ENCODE assay signal across 1 cellular context in the genomic region with DNA sequence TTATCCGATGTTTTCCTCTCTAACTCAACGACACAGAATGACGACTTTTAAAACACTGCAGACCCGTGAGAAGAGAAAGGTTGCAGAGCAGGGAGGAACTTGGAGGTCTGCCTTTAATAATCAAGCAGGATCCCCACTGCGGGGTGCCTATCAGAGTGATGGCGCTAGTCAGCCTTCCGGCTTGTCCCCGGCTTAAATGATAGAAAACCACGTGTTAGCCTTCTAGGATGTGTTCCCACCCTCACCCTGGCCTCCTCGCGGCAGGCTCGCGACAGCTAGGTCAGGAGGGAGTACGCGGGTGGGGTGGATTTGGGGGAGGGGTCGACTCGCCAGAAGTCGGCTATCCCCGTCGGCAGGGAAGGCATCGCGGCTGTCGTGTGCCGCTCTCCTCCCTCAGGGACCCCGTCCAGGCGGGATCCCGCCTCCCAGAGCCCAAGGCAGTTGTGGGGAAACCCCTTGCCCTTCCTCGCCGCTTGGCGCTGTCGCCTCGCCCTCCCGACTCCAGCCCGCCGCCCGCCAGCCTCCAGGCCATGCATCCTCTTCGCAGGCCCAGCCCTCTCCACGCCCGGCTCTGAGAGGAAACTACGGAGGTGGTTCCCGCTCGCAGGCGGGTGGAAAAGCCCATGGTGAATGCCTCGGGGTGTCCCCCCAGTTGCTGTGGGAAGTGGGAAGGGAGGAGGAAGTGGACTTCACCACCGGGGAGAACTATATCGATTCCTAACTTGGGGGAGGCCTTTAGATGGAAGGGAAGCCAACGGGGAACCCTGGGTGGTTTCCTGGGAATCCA.
TF ChIP-seq lines count a peak whose summit lies in the region.

No MANE protein-coding gene starts in this region.

TF ChIP-seq in HEK293, 187 proteins besides CTCF, POLR2A, EP300 and RAD21 (continued from another document and continues in another):
- TF ChIP-seq, protein P1, sequence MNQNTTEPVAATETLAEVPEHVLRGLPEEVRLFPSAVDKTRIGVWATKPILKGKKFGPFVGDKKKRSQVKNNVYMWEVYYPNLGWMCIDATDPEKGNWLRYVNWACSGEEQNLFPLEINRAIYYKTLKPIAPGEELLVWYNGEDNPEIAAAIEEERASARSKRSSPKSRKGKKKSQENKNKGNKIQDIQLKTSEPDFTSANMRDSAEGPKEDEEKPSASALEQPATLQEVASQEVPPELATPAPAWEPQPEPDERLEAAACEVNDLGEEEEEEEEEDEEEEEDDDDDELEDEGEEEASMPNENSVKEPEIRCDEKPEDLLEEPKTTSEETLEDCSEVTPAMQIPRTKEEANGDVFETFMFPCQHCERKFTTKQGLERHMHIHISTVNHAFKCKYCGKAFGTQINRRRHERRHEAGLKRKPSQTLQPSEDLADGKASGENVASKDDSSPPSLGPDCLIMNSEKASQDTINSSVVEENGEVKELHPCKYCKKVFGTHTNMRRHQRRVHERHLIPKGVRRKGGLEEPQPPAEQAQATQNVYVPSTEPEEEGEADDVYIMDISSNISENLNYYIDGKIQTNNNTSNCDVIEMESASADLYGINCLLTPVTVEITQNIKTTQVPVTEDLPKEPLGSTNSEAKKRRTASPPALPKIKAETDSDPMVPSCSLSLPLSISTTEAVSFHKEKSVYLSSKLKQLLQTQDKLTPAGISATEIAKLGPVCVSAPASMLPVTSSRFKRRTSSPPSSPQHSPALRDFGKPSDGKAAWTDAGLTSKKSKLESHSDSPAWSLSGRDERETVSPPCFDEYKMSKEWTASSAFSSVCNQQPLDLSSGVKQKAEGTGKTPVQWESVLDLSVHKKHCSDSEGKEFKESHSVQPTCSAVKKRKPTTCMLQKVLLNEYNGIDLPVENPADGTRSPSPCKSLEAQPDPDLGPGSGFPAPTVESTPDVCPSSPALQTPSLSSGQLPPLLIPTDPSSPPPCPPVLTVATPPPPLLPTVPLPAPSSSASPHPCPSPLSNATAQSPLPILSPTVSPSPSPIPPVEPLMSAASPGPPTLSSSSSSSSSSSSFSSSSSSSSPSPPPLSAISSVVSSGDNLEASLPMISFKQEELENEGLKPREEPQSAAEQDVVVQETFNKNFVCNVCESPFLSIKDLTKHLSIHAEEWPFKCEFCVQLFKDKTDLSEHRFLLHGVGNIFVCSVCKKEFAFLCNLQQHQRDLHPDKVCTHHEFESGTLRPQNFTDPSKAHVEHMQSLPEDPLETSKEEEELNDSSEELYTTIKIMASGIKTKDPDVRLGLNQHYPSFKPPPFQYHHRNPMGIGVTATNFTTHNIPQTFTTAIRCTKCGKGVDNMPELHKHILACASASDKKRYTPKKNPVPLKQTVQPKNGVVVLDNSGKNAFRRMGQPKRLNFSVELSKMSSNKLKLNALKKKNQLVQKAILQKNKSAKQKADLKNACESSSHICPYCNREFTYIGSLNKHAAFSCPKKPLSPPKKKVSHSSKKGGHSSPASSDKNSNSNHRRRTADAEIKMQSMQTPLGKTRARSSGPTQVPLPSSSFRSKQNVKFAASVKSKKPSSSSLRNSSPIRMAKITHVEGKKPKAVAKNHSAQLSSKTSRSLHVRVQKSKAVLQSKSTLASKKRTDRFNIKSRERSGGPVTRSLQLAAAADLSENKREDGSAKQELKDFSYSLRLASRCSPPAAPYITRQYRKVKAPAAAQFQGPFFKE (tag by site-specific recombination; IDR thresholded peaks at IDR 0.05; ENCODE audit: borderline replicate concordance): no peak
- TF ChIP-seq, protein P2, sequence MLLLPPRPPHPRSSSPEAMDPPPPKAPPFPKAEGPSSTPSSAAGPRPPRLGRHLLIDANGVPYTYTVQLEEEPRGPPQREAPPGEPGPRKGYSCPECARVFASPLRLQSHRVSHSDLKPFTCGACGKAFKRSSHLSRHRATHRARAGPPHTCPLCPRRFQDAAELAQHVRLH (tag by site-specific recombination; IDR thresholded peaks at IDR 0.05): no peak
- TF ChIP-seq ZNF473 (tag by site-specific recombination; IDR thresholded peaks at IDR 0.05) (no peak), ZNF629 (tag by site-specific recombination; IDR thresholded peaks at IDR 0.05) (peak; percentile 27), RBAK (tag by site-specific recombination; IDR thresholded peaks at IDR 0.05) (no peak), ZNF132 (tag by site-specific recombination; IDR thresholded peaks at IDR 0.05; ENCODE audit: borderline replicate concordance) (no peak), HOXA7 (CRISPR knock-in tag; IDR thresholded peaks at IDR 0.05; ENCODE audit: borderline replicate concordance) (no peak), ZNF785 (tag by site-specific recombination; IDR thresholded peaks at IDR 0.05) (peak; percentile 71; the same call in 1 of the 2 replicates), ZNF2 (tag by site-specific recombination; IDR thresholded peaks at IDR 0.05) (peak; percentile 46), ZBTB17 (tag by site-specific recombination; IDR thresholded peaks at IDR 0.05) (peak; percentile 97), ZNF791 (tag by site-specific recombination; IDR thresholded peaks at IDR 0.05) (no peak), ZNF701 (tag by site-specific recombination; IDR thresholded peaks at IDR 0.05) (no peak), ZNF366 (tag by site-specific recombination; conservative IDR thresholded peaks at IDR 0.05) (peak; percentile 46), KLF1 (tag by site-specific recombination; IDR thresholded peaks at IDR 0.05) (peak; percentile 76), ZNF19 (tag by site-specific recombination; IDR thresholded peaks at IDR 0.05; ENCODE audit: low read depth) (no peak), KLF7 (tag by site-specific recombination; IDR thresholded peaks at IDR 0.05; ENCODE audit: borderline replicate concordance) (peak; percentile 84; the same call in 1 of the 2 replicates), SCRT1 (tag by site-specific recombination; IDR thresholded peaks at IDR 0.05; ENCODE audit: borderline replicate concordance) (no peak), ZNF654 (tag by site-specific recombination; IDR thresholded peaks at IDR 0.05; ENCODE audit: low read depth) (no peak), ZNF350 (tag by site-specific recombination; IDR thresholded peaks at IDR 0.05) (no peak), ZNF76 (tag by site-specific recombination; IDR thresholded peaks at IDR 0.05; ENCODE audit: borderline replicate concordance, low read depth) (peak; percentile 16; the same call in 1 of the 2 replicates), ZNF530 (tag by site-specific recombination; IDR thresholded peaks at IDR 0.05; ENCODE audit: low read depth) (no peak), ZNF335 (tag by site-specific recombination; conservative IDR thresholded peaks at IDR 0.05) (peak; percentile 61), ZNF843 (tag by site-specific recombination; IDR thresholded peaks at IDR 0.05) (no peak), ZBTB8A (tag by site-specific recombination; IDR thresholded peaks at IDR 0.05) (peak; percentile 92), KLF9 (tag by site-specific recombination; IDR thresholded peaks at IDR 0.05; ENCODE audit: low read depth) (peak; percentile 81), ZNF571 (tag by site-specific recombination; IDR thresholded peaks at IDR 0.05) (no peak), ZNF514 (tag by site-specific recombination; IDR thresholded peaks at IDR 0.05) (no peak), ZBTB7A (tag by site-specific recombination; IDR thresholded peaks at IDR 0.05; ENCODE audit: low read depth) (no peak), KLF10 (tag by site-specific recombination; IDR thresholded peaks at IDR 0.05) (0 out of 2 replicates have a peak, but pooled peaks have one; percentile 39), ZNF341 (tag by site-specific recombination; IDR thresholded peaks at IDR 0.05; ENCODE audit: low read depth) (peak; percentile 97), ZEB2 (tag by site-specific recombination; IDR thresholded peaks at IDR 0.05) (peak; percentile 81), ZNF677 (tag by site-specific recombination; IDR thresholded peaks at IDR 0.05) (no peak), ZNF157 (tag by site-specific recombination; IDR thresholded peaks at IDR 0.05) (no peak), ZNF433 (tag by site-specific recombination; IDR thresholded peaks at IDR 0.05; ENCODE audit: low read depth) (no peak)
- TF ChIP-seq, protein P3, sequence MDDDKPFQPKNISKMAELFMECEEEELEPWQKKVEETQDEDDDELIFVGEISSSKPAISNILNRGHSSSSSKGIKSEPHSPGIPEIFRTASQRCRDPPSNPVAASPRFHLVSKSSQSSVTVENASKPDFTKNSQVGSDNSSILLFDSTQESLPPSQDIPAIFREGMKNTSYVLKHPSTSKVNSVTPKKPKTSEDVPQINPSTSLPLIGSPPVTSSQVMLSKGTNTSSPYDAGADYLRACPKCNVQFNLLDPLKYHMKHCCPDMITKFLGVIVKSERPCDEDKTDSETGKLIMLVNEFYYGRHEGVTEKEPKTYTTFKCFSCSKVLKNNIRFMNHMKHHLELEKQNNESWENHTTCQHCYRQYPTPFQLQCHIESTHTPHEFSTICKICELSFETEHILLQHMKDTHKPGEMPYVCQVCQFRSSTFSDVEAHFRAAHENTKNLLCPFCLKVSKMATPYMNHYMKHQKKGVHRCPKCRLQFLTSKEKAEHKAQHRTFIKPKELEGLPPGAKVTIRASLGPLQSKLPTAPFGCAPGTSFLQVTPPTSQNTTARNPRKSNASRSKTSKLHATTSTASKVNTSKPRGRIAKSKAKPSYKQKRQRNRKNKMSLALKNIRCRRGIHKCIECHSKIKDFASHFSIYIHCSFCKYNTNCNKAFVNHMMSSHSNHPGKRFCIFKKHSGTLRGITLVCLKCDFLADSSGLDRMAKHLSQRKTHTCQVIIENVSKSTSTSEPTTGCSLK (tag by site-specific recombination; IDR thresholded peaks at IDR 0.05): no peak
- TF ChIP-seq, protein P4, sequence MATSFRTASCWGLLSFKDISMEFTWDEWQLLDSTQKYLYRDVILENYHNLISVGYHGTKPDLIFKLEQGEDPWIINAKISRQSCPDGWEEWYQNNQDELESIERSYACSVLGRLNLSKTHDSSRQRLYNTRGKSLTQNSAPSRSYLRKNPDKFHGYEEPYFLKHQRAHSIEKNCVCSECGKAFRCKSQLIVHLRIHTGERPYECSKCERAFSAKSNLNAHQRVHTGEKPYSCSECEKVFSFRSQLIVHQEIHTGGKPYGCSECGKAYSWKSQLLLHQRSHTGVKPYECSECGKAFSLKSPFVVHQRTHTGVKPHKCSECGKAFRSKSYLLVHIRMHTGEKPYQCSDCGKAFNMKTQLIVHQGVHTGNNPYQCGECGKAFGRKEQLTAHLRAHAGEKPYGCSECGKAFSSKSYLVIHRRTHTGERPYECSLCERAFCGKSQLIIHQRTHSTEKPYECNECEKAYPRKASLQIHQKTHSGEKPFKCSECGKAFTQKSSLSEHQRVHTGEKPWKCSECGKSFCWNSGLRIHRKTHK (tag by site-specific recombination; IDR thresholded peaks at IDR 0.05): no peak
- TF ChIP-seq, protein P5, sequence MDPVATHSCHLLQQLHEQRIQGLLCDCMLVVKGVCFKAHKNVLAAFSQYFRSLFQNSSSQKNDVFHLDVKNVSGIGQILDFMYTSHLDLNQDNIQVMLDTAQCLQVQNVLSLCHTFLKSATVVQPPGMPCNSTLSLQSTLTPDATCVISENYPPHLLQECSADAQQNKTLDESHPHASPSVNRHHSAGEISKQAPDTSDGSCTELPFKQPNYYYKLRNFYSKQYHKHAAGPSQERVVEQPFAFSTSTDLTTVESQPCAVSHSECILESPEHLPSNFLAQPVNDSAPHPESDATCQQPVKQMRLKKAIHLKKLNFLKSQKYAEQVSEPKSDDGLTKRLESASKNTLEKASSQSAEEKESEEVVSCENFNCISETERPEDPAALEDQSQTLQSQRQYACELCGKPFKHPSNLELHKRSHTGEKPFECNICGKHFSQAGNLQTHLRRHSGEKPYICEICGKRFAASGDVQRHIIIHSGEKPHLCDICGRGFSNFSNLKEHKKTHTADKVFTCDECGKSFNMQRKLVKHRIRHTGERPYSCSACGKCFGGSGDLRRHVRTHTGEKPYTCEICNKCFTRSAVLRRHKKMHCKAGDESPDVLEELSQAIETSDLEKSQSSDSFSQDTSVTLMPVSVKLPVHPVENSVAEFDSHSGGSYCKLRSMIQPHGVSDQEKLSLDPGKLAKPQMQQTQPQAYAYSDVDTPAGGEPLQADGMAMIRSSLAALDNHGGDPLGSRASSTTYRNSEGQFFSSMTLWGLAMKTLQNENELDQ (tag by site-specific recombination; IDR thresholded peaks at IDR 0.05; ENCODE audit: low read depth): no peak
- TF ChIP-seq, protein P6, sequence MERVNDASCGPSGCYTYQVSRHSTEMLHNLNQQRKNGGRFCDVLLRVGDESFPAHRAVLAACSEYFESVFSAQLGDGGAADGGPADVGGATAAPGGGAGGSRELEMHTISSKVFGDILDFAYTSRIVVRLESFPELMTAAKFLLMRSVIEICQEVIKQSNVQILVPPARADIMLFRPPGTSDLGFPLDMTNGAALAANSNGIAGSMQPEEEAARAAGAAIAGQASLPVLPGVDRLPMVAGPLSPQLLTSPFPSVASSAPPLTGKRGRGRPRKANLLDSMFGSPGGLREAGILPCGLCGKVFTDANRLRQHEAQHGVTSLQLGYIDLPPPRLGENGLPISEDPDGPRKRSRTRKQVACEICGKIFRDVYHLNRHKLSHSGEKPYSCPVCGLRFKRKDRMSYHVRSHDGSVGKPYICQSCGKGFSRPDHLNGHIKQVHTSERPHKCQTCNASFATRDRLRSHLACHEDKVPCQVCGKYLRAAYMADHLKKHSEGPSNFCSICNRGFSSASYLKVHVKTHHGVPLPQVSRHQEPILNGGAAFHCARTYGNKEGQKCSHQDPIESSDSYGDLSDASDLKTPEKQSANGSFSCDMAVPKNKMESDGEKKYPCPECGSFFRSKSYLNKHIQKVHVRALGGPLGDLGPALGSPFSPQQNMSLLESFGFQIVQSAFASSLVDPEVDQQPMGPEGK (tag by site-specific recombination; IDR thresholded peaks at IDR 0.05): peak; percentile 92
- TF ChIP-seq, protein P7, sequence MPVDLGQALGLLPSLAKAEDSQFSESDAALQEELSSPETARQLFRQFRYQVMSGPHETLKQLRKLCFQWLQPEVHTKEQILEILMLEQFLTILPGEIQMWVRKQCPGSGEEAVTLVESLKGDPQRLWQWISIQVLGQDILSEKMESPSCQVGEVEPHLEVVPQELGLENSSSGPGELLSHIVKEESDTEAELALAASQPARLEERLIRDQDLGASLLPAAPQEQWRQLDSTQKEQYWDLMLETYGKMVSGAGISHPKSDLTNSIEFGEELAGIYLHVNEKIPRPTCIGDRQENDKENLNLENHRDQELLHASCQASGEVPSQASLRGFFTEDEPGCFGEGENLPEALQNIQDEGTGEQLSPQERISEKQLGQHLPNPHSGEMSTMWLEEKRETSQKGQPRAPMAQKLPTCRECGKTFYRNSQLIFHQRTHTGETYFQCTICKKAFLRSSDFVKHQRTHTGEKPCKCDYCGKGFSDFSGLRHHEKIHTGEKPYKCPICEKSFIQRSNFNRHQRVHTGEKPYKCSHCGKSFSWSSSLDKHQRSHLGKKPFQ (tag by site-specific recombination; IDR thresholded peaks at IDR 0.05): peak; percentile 56
